ENCODE assay signal across 1 cellular context in the genomic region with DNA sequence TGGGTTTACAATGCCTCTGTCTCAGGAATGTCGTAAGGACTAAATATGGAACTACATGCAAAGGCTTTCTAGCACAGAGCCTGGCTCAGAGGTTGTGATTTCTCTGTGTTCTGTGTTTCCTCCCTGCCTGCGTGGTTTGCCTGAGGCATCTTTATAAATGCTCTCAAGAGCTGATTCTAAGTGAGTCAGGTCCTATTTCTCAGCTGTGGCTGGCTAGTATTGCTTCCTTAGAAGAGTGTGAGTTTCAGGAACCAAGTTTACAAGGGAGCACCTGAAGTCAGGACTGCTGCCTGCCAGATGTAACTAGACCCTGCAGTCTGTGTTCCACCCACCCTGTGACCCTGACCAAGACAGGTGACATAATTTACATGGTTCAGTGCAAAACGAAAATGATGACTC.
TF ChIP-seq lines count a peak whose summit lies in the region.

No MANE protein-coding gene starts in this region.

TF ChIP-seq in K562, 482 proteins besides CTCF, POLR2A, EP300 and RAD21:
- TF ChIP-seq, protein P1, sequence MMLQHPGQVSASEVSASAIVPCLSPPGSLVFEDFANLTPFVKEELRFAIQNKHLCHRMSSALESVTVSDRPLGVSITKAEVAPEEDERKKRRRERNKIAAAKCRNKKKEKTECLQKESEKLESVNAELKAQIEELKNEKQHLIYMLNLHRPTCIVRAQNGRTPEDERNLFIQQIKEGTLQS (IDR thresholded peaks at IDR 0.05): 0 out of 2 replicates have a peak, but pooled peaks have one; percentile 14
- TF ChIP-seq, protein P1 (CRISPR knock-in tag; conservative IDR thresholded peaks at IDR 0.05): no peak
- TF ChIP-seq ZNF143 (CRISPR knock-in tag; IDR thresholded peaks at IDR 0.05): no peak
